12 cellular contexts compared by ENCODE assay signal in the genomic region with DNA sequence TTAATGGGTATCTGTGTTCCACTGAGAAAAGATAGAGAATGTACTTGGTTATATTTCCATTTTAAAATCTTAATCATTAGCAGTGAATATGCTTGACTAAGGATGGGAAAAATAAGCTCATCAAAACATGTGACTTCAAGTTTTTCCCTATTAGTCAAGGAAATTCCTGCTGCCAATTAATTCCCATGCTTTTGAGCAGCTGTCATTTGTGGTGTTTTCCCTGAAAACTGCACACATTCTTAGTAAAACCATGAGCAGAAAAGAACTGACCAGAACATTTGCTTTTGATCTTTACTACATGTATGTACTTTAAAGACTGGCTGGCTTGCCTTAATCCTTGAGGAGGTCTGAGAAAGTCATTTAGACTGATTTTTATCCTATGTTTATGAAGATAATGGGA.
DNase-seq lines count a peak whose midpoint lies in the region; ATAC-seq, FAIRE-seq and TF ChIP-seq lines count a peak whose summit lies in the region.
"Had no signal": no experiment of that assay in that cellular context is flagged by ENCODE, and none has a peak within 500 bp of the region (broad histone marks: within the 10 kb centered on the region; RNA-seq: fewer than 3 reads in every experiment).

No MANE protein-coding gene starts in this region.

- TF ChIP-seq EP300 in suprapubic skin (IDR thresholded peaks at IDR 0.05), result no peak

- TF ChIP-seq CTCF in left lung (IDR thresholded peaks at IDR 0.05) (no peak), suprapubic skin (IDR thresholded peaks at IDR 0.05) (no peak)

- DNase-seq in M059J (ENCODE audit: low read depth) (peak; percentile 80), dermis blood vessel endothelial cell (peak; percentile 71), left lung (no peak), suprapubic skin (ENCODE audit: low spot score in 2 of 2) (no peak), small intestine (no peak), pons (ENCODE audit: low spot score) (no peak)
- no peak for DNase-seq in central memory CD4-positive, alpha-beta T cell
- DNase-seq in activated effector memory CD4-positive, alpha-beta T cell treated with Interleukin-2 at 50 U/mL for 16 hours, result no peak
- DNase-seq: effector memory CD8-positive, alpha-beta T cell; immature natural killer cell; natural killer cell had no signal

- H3K36me3 ChIP-seq in left lung (peaks cover 0 to 8% of the 10 kb centered on the region in 2 donors), suprapubic skin (no peaks in the 10 kb centered on the region), small intestine (ENCODE audit: control insufficient read depth in 2 of 2, insufficient read depth in 2 of 2, low read length in 2 of 2) (no peaks in the 10 kb centered on the region)

- ATAC-seq in left lung, result no peak
- ATAC-seq: effector memory CD8-positive, alpha-beta T cell; natural killer cell had no signal

- H3K27me3 ChIP-seq in left lung (no peaks in the 10 kb centered on the region), suprapubic skin (no peaks in the 10 kb centered on the region), small intestine (ENCODE audit: control insufficient read depth in 2 of 2, insufficient read depth in 2 of 2, low read length in 2 of 2) (no peaks in the 10 kb centered on the region)

- H3K27ac ChIP-seq in left lung (peak overlapping the region; percentile 64 to 83), suprapubic skin (peak overlapping the region; percentile 92), small intestine (ENCODE audit: low read depth in 1 of 2, low read length in 1 of 2) (no peak overlapping the region)

- FAIRE-seq in small intestine (lab: Jason Lieb, UNC), result no peak
- FAIRE-seq: TTC549 had no signal

- H3K9me3 ChIP-seq in left lung (no peaks in the 10 kb centered on the region), suprapubic skin (no peaks in the 10 kb centered on the region), small intestine (ENCODE audit: control insufficient read depth, low read depth) (no peaks in the 10 kb centered on the region)

- no peak for TF ChIP-seq POLR2A in suprapubic skin (IDR thresholded peaks at IDR 0.05)

- peaks cover 7 to 22% of the 10 kb centered on the region in 2 donors for H3K4me1 ChIP-seq in left lung
- H3K4me1 ChIP-seq in suprapubic skin, result peaks cover 92% of the 10 kb centered on the region
- H3K4me1 ChIP-seq in small intestine (ENCODE audit: control insufficient read depth in 2 of 2, insufficient read depth in 1 of 2, low read depth in 1 of 2, low read length in 1 of 2), result peaks cover 4 to 6% of the 10 kb centered on the region in 2 donors

- no peak overlapping the region for H3K4me3 ChIP-seq in left lung
- H3K4me3 ChIP-seq in suprapubic skin, result no peak overlapping the region
- H3K4me3 ChIP-seq in small intestine (ENCODE audit: low read depth in 1 of 2, low read length in 2 of 2), result no peak overlapping the region

- intact Hi-C loops in left lung (cut with DNase I), result loop anchor here in 1 of 2 donors (10.0 kb wide), 1 partner anchor 63 kb away; no protein-coding TSS in a partner anchor

Comparison
In these comparisons a context has a peak if more than half of its experiments do, and no peak if none do; other contexts are left out.
1. DNase-seq: peak in M059J (single experiment) and dermis blood vessel endothelial cell (single experiment); none in left lung (0 of 2), suprapubic skin (0 of 2), central memory CD4-positive, alpha-beta T cell (single experiment), activated effector memory CD4-positive, alpha-beta T cell treated with Interleukin-2 at 50 U/mL for 16 hours (single experiment), small intestine (single experiment) and pons (single experiment).
2. H3K27ac ChIP-seq: peak in left lung (2 of 2) and suprapubic skin (single experiment); none in small intestine (0 of 2).